Comparison of ENCODE assay signal across 8 cellular contexts in genomic region chr17:47895856-47896671, GRCh38. TPM values are rescaled to one million over a fixed set of nuclear protein-coding genes. Genes with fewer than 3 reads are reported as not detected.
DNase-seq lines count a peak whose midpoint lies in the region; ATAC-seq, FAIRE-seq and TF ChIP-seq lines count a peak whose summit lies in the region.

Gene SP2, plus strand, starts transcription at chr17:47896236. Its CDS starts 51 bp downstream, at chr17:47896287.

- peak; percentile 59 to 81 (median 68) for TF ChIP-seq POLR2A in body of pancreas (IDR thresholded peaks at IDR 0.05)

- H3K4me1 ChIP-seq in body of pancreas = peaks cover 17% of the 10 kb centered on the region

- H3K27me3 ChIP-seq in body of pancreas = no peaks in the 10 kb centered on the region

- DNase-seq in NCI-H2107 treated with DMSO at 0.1 percent for 48 hours (lab: John Stamatoyannopoulos, UW; ENCODE audit: unreplicated experiment) (peak; percentile 99), body of pancreas (peak; percentile 100), iPS DF 19.7 (ENCODE audit: low read depth, low spot score) (peak; percentile 100), sciatic nerve (ENCODE audit: low spot score) (peak; percentile 99)

- WGBS in body of pancreas, 2 donors = 0% methylated on average over 9 to 67 of the region's 70 CpGs

- H3K4me3 ChIP-seq in body of pancreas = peak within 1 kb of the TSS; percentile 42 to 58

- ATAC-seq in GM18520 (IDR thresholded peaks at IDR 0.05; ENCODE audit: unreplicated experiment) = peak; percentile 87
- peak; percentile 90 for ATAC-seq in HG03064 (IDR thresholded peaks at IDR 0.05; ENCODE audit: low read depth, unreplicated experiment)
- peak; percentile 94 for ATAC-seq in body of pancreas
- peak; percentile 97 for ATAC-seq in sciatic nerve

- no peaks in the 10 kb centered on the region for H3K9me3 ChIP-seq in body of pancreas

- intact Hi-C loops in body of pancreas (cut with DNase I) = loop anchor here (10.0 kb wide), 1 partner anchor 89 kb away; no protein-coding TSS in a partner anchor
- intact Hi-C loops in sciatic nerve (cut with DNase I) = loop anchor here (5.0 kb wide), 1 partner anchor 51 kb away; no protein-coding TSS in a partner anchor

- TF ChIP-seq CTCF in 22Rv1 (IDR thresholded peaks at IDR 0.05) = no peak
- peak in 3 of 7 experiments; percentile 6 to 21 (median 12) for TF ChIP-seq CTCF in body of pancreas (IDR thresholded peaks at IDR 0.05)

- H3K27ac ChIP-seq in 22Rv1 = peak within 1 kb of the TSS; percentile 84
- H3K27ac ChIP-seq in body of pancreas = peak within 1 kb of the TSS; percentile 97 to 100 (median 98)

- H3K36me3 ChIP-seq in body of pancreas (replicated peaks in 1 of 2; ENCODE audit: insufficient read depth in 1 of 2, low read depth in 2 of 2) = no peaks in the 10 kb centered on the region

- peak; percentile 92 for FAIRE-seq in TTC549 (lab: Jason Lieb, UNC)

RNA-seq across cellular contexts. Expression of gene SP2, which starts in this region (rescaled TPM):
- total RNA-seq in body of pancreas (1 to 10 TPM; 4.7 to 6.3 TPM), sciatic nerve (24.2 TPM)

Comparison
In these comparisons a context has a peak if more than half of its experiments do, and no peak if none do; other contexts are left out.
1. Peak in every context shown above with its lines: DNase-seq, ATAC-seq, H3K4me3 ChIP-seq and H3K27ac ChIP-seq.